Comparison of ENCODE assay signal across 10 cellular contexts in the genomic region with DNA sequence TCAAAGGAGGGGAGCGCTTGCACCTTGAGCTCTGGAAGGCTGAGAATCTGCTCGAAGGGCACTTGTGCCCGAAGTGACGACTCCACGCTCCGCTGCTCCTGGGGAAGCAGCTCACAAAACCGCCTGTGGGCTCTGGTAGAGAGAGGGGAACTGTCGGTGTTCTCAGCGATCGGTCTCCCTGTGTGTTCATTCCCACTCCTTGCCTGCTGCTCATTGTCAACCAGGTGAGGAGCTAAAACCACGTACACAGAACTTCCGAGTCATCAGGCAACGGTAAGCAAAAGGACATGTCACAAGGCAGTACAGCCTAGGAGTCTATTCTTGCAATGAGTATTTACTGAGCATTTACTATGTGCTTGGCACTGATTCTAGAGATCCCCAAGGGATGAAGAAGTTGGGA. TPM values are rescaled to one million over a fixed set of nuclear protein-coding genes. Genes with fewer than 3 reads are reported as not detected.
DNase-seq lines count a peak whose midpoint lies in the region; ATAC-seq and TF ChIP-seq lines count a peak whose summit lies in the region.
"Had no signal": no experiment of that assay in that cellular context is flagged by ENCODE, and none has a peak within 500 bp of the region (broad histone marks: within the 10 kb centered on the region; RNA-seq: fewer than 3 reads in every experiment).

No MANE protein-coding gene starts in this region.

- peak overlapping the region; percentile 97 for H3K27ac Mint-ChIP-seq in activated CD4-positive, alpha-beta T cell treated with anti-CD3 and anti-CD28 coated beads, Interleukin-2, amount 10 ng/mL, durations not matched to agents 7 days and 5 days

- H3K27me3 ChIP-seq in gastroesophageal sphincter (no peaks in the 10 kb centered on the region), suprapubic skin (no peaks in the 10 kb centered on the region)
- H3K27me3 ChIP-seq: heart right ventricle had no signal

- POLR2A ChIA-PET in activated CD4-positive, alpha-beta T cell treated with anti-CD3 and anti-CD28 coated beads, Interleukin-2, amount 10 ng/mL, durations not matched to agents 7 days and 5 days (lab: Charles Lee) = no interaction called here

- peak overlapping the region in 3 of 4 donors; percentile 16 to 97 (median 31) for H3K27ac ChIP-seq in gastroesophageal sphincter
- H3K27ac ChIP-seq in suprapubic skin = peak overlapping the region; percentile 92

- WGBS in gastroesophageal sphincter (ENCODE audit: low coverage in 1 of 2), 2 donors = 0 to 100% methylated on average over 1 of the region's 13 CpGs
- WGBS in suprapubic skin = 82% methylated on average over 13 of the region's 13 CpGs

- H3K4me1 ChIP-seq in gastroesophageal sphincter (peaks cover 0 to 79% (median 36%) of the 10 kb centered on the region in 3 donors), suprapubic skin (peaks cover 43% of the 10 kb centered on the region)

- peak overlapping the region; percentile 98 for H3K4me3 Mint-ChIP-seq in activated CD4-positive, alpha-beta T cell treated with anti-CD3 and anti-CD28 coated beads, Interleukin-2, amount 10 ng/mL, durations not matched to agents 7 days and 5 days

- H3K4me3 ChIP-seq in WI38 (ENCODE audit: low read depth, low read length) (peak overlapping the region; percentile 81; the same call in 1 of the 2 replicates), gastroesophageal sphincter (peak overlapping the region in 1 of 2 donors; percentile 96), suprapubic skin (peak overlapping the region; percentile 88)

- no peaks in the 10 kb centered on the region for H3K9me3 ChIP-seq in gastroesophageal sphincter
- no peaks in the 10 kb centered on the region for H3K9me3 ChIP-seq in suprapubic skin
- H3K9me3 ChIP-seq: heart right ventricle had no signal

- H3K36me3 ChIP-seq in gastroesophageal sphincter (peaks cover 0 to 62% of the 10 kb centered on the region in 2 donors), suprapubic skin (peaks cover 45% of the 10 kb centered on the region)

- CTCF ChIA-PET in activated CD4-positive, alpha-beta T cell treated with anti-CD3 and anti-CD28 coated beads, Interleukin-2, amount 10 ng/mL, durations not matched to agents 7 days and 5 days (lab: Charles Lee) = interaction anchor here (1.4 to 3.6 kb wide), 6 partner anchors 11 to 79 kb away, joined by 3 to 17 read pairs (median 8); a partner anchor contains a TSS

- no peak for ATAC-seq in gastroesophageal sphincter
- ATAC-seq: heart right ventricle had no signal

- DNase-seq in activated CD4-positive, alpha-beta T cell treated with anti-CD3 and anti-CD28 coated beads, Interleukin-2, amount 10 ng/mL, durations not matched to agents 7 days and 5 days = no peak
- DNase-seq in activated CD4-positive, alpha-beta T cell treated with anti-CD3 and anti-CD28 coated beads, Interleukin-2, amount 50 U/mL, for 4 hours = no peak
- DNase-seq in suprapubic skin (ENCODE audit: low spot score in 2 of 2) = no peak
- DNase-seq in GM19238 (ENCODE audit: insufficient read length, low spot score) = no peak
- DNase-seq in NCI-H1417 (lab: John Stamatoyannopoulos, UW) = no peak
- no peak for DNase-seq in GM10266 (ENCODE audit: extremely low spot score)
- DNase-seq: heart right ventricle, NCI-H1694 had no signal

- TF ChIP-seq CTCF in WI38 (IDR thresholded peaks at IDR 0.05; ENCODE audit: low read depth, low read length) = no peak
- no peak for TF ChIP-seq CTCF in gastroesophageal sphincter (IDR thresholded peaks at IDR 0.05)
- TF ChIP-seq CTCF in suprapubic skin (IDR thresholded peaks at IDR 0.05) = no peak
- TF ChIP-seq CTCF in GM10266 (IDR thresholded peaks at IDR 0.05; ENCODE audit: control insufficient read depth, insufficient read depth, low read depth, missing control alignments) = no peak

- H3K36me3 Mint-ChIP-seq in activated CD4-positive, alpha-beta T cell treated with anti-CD3 and anti-CD28 coated beads, Interleukin-2, amount 10 ng/mL, durations not matched to agents 7 days and 5 days (ENCODE audit: low read depth) = peaks cover 26% of the 10 kb centered on the region

- H3K27me3 Mint-ChIP-seq in activated CD4-positive, alpha-beta T cell treated with anti-CD3 and anti-CD28 coated beads, Interleukin-2, amount 10 ng/mL, durations not matched to agents 7 days and 5 days = no peaks in the 10 kb centered on the region

- peaks cover 60% of the 10 kb centered on the region for H3K4me1 Mint-ChIP-seq in activated CD4-positive, alpha-beta T cell treated with anti-CD3 and anti-CD28 coated beads, Interleukin-2, amount 10 ng/mL, durations not matched to agents 7 days and 5 days

- H3K9me3 Mint-ChIP-seq in activated CD4-positive, alpha-beta T cell treated with anti-CD3 and anti-CD28 coated beads, Interleukin-2, amount 10 ng/mL, durations not matched to agents 7 days and 5 days = no peaks in the 10 kb centered on the region

- TF ChIP-seq EP300 in gastroesophageal sphincter (IDR thresholded peaks at IDR 0.05) = no peak
- TF ChIP-seq EP300 in suprapubic skin (IDR thresholded peaks at IDR 0.05) = no peak

- TF ChIP-seq POLR2A in gastroesophageal sphincter (IDR thresholded peaks at IDR 0.05) (no peak), suprapubic skin (IDR thresholded peaks at IDR 0.05) (no peak)

RNA-seq across cellular contexts. Expression of a gene that starts 1.5 kb away (rescaled TPM):
- 10 to 100 TPM; 75.4 to 83.5 TPM for total RNA-seq in activated CD4-positive, alpha-beta T cell treated with anti-CD3 and anti-CD28 coated beads, Interleukin-2, amount 10 ng/mL, durations not matched to agents 7 days and 5 days
- 10 to 100 TPM; 22.8 to 35.6 (median 25.5) TPM for total RNA-seq in gastroesophageal sphincter
- total RNA-seq in suprapubic skin = 10 to 100 TPM; 16.2 to 41.9 (median 29.7) TPM

RNA-seq across cellular contexts. Expression of a gene that starts 1.8 kb away (rescaled TPM):
- 1 to 10 TPM; 9.8 to 10.0 TPM for total RNA-seq in activated CD4-positive, alpha-beta T cell treated with anti-CD3 and anti-CD28 coated beads, Interleukin-2, amount 10 ng/mL, durations not matched to agents 7 days and 5 days
- total RNA-seq in gastroesophageal sphincter (1 to 10 TPM; 2.0 to 8.9 (median 7.5) TPM), suprapubic skin (1 to 10 TPM; 2.2 to 3.6 (median 2.9) TPM)

RNA-seq across cellular contexts. Expression of a gene that starts 17.2 kb away (rescaled TPM):
- under 1 TPM; 0.45 to 0.87 TPM for total RNA-seq in activated CD4-positive, alpha-beta T cell treated with anti-CD3 and anti-CD28 coated beads, Interleukin-2, amount 10 ng/mL, durations not matched to agents 7 days and 5 days
- total RNA-seq in gastroesophageal sphincter (under 1 TPM in 1 of 4 donors, not detected in 3; 0.54 TPM), suprapubic skin (under 1 TPM in 1 of 4 donors, not detected in 3; 0.21 TPM)

RNA-seq across cellular contexts. Expression of a gene that starts 31.1 kb away (rescaled TPM):
- total RNA-seq in activated CD4-positive, alpha-beta T cell treated with anti-CD3 and anti-CD28 coated beads, Interleukin-2, amount 10 ng/mL, durations not matched to agents 7 days and 5 days = 10 to 100 TPM; 23.4 to 26.7 TPM
- total RNA-seq in gastroesophageal sphincter (10 to 100 TPM; 18.7 to 44.9 (median 41.9) TPM), suprapubic skin (100 to 1,000 TPM in 2 of 4 donors, 10 to 100 TPM in 2; 81.7 to 146 (median 116) TPM)

RNA-seq across cellular contexts. Expression of a gene that starts 33.3 kb away (rescaled TPM):
- total RNA-seq in activated CD4-positive, alpha-beta T cell treated with anti-CD3 and anti-CD28 coated beads, Interleukin-2, amount 10 ng/mL, durations not matched to agents 7 days and 5 days = 10 to 100 TPM; 28.5 to 30.0 TPM
- total RNA-seq in gastroesophageal sphincter (100 to 1,000 TPM; 127 to 182 (median 151) TPM), suprapubic skin (10 to 100 TPM; 49.2 to 71.3 (median 61.4) TPM)
